In the genomic region with DNA sequence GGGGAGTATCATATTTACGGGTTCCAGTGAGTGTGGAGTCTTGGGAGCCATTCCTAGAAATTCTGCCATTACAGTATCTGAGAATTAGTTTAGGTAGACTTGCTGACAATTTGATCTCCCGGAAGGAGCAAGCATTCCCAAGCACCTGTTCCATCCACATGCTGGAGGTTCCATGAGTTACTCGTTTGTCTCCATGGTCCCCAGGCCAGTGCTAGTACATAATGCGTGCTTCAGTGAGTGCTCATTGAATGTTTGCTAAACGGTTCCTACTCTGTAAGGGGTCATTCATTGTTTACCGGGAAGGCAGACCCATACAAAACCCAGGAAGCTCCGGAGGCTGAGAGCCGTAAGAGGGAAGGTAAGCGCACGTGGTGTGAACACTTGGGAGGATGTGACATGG, we compare ENCODE assay signal across 29 cellular contexts. TPM values are rescaled to one million over a fixed set of nuclear protein-coding genes. Genes with fewer than 3 reads are reported as not detected.
"Had no signal": no experiment of that assay in that cellular context is flagged by ENCODE, and none has a peak within 500 bp of the region (broad histone marks: within the 10 kb centered on the region; RNA-seq: fewer than 3 reads in every experiment).

No MANE protein-coding gene starts in this region.

- H3K4me1 ChIP-seq: ascending aorta had no signal

- H3K27me3 ChIP-seq: body of pancreas had no signal

- H3K9ac ChIP-seq: KMS-11 had no signal

- DNase-seq: activated CD4-positive, alpha-beta memory T cell treated with anti-CD3 and anti-CD28 coated beads for 36 hours; activated CD4-positive, alpha-beta T cell treated with anti-CD3 and anti-CD28 coated beads, Interleukin-2, amount 10 ng/mL, durations not matched to agents 7 days and 5 days; activated CD4-positive, CD25-positive, alpha-beta regulatory T cell; activated CD8-positive, alpha-beta memory T cell treated with anti-CD3 and anti-CD28 coated beads for 24 hours; activated effector memory CD4-positive, alpha-beta T cell treated with anti-CD3 and anti-CD28 coated beads, Interleukin-2, amount 50 U/mL, for 16 hours; activated naive CD4-positive, alpha-beta T cell treated with Interleukin-2 at 50 U/mL for 16 hours; activated naive CD8-positive, alpha-beta T cell treated with anti-CD3 and anti-CD28 coated beads, Interleukin-2, amount 50 U/mL, for 24 hours; activated T-cell treated with anti-CD3 and anti-CD28 coated beads, Interleukin-2, amount 50 U/mL, for 4 hours; amniotic stem cell; body of pancreas; central memory CD4-positive, alpha-beta T cell; NCI-H1092; NCI-H1436; NCI-H187 treated with DMSO at 0.1 percent for 48 hours; NCI-H2081 treated with DMSO at 0.1 percent for 48 hours; NCI-H2171 treated with DMSO at 0.1 percent for 48 hours; NCI-H226; NCI-H510A treated with DMSO at 0.1 percent for 48 hours; PC-3; SHP77 treated with DMSO at 0.1 percent for 48 hours; T-helper 17 cell; T-helper 9 cell had no signal

- H3K9me3 ChIP-seq: ascending aorta, body of pancreas had no signal

- H3K27ac ChIP-seq: ascending aorta, body of pancreas, KMS-11 had no signal

- H3K4me3 ChIP-seq: ascending aorta, body of pancreas had no signal

- H3K36me3 ChIP-seq: ascending aorta had no signal

RNA-seq across cellular contexts. Expression of gene MYOD1, which starts 27.4 kb away (rescaled TPM):
- total RNA-seq: activated CD4-positive, alpha-beta memory T cell treated with anti-CD3 and anti-CD28 coated beads for 36 hours; activated CD4-positive, alpha-beta T cell treated with anti-CD3 and anti-CD28 coated beads, Interleukin-2, amount 10 ng/mL, durations not matched to agents 7 days and 5 days; activated naive CD4-positive, alpha-beta T cell treated with anti-CD3 and anti-CD28 coated beads, Interleukin-2, amount 50 U/mL, for 72 hours; activated T-cell treated with anti-CD3 and anti-CD28 coated beads, Interleukin-2, amount 50 U/mL, for 4 hours; ascending aorta; body of pancreas; bronchial epithelial cell; chondrocyte; MCF 10A; PC-3; SK-MEL-5; T-helper 17 cell had no signal

RNA-seq across cellular contexts. Expression of gene KCNC1, which starts 42.6 kb away (rescaled TPM):
- total RNA-seq: activated CD4-positive, alpha-beta memory T cell treated with anti-CD3 and anti-CD28 coated beads for 36 hours; activated CD4-positive, alpha-beta T cell treated with anti-CD3 and anti-CD28 coated beads, Interleukin-2, amount 10 ng/mL, durations not matched to agents 7 days and 5 days; activated naive CD4-positive, alpha-beta T cell treated with anti-CD3 and anti-CD28 coated beads, Interleukin-2, amount 50 U/mL, for 72 hours; activated T-cell treated with anti-CD3 and anti-CD28 coated beads, Interleukin-2, amount 50 U/mL, for 4 hours; ascending aorta; bronchial epithelial cell; MCF 10A; PC-3; T-helper 17 cell had no signal
